In the genomic region with DNA sequence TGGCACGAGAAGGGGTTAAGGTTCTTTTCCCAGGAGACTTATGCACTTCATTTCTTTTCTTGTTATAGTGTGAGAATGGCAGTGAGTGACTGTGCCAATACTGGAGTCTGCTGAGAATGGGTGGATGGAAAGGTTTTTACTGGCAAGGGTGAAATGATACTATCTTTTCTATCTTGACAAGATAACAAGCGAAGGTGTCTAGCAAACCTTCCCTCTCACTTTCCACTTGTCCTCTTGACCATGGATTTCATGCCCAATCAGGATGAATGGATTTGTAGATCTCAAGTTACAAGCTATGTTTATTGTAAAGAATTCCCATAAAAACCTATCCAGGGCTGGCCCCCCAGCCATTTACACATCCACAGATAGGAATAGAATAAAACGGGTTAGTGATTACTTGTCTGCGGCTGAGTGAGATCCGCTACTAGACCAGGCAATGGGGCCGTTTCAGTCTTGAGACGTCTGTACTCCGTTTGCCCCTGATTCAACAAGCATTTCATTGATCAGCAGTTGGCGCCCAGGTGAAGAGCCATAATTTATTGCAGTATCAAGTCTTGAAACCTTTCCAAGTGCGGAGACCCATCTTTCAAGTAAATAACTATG, we compare ENCODE assay signal across 35 cellular contexts.
"Had no signal": no experiment of that assay in that cellular context is flagged by ENCODE, and none has a peak within 500 bp of the region (broad histone marks: within the 10 kb centered on the region; RNA-seq: fewer than 3 reads in every experiment).

No MANE protein-coding gene starts in this region.

- H3K36me3 ChIP-seq: ascending aorta, MG63, Peyer's patch had no signal

- H3K9me3 ChIP-seq: ascending aorta, MG63, Peyer's patch had no signal

- H3K27ac Mint-ChIP-seq: activated B cell treated with CpG ODN at 0.5 μM for 24 hours; activated CD4-positive, alpha-beta memory T cell treated with anti-CD3 and anti-CD28 coated beads for 36 hours; activated naive CD8-positive, alpha-beta T cell treated with anti-CD3 and anti-CD28 coated beads for 36 hours; activated T-cell treated with anti-CD3 and anti-CD28 coated beads, Interleukin-2, amount 50 U/mL, for 24 hours; activated T-helper 2 cell treated with anti-CD3 and anti-CD28 coated beads, Interferon-gamma antibody, Interleukin-2, Interleukin-4, amounts not matched to agents 10 μg/mL and 5 μg/mL and 100 μg/mL, durations not matched to agents 14 hours and 24 hours and 36 hours; T-cell; T-helper 17 cell had no signal

- H3K27me3 Mint-ChIP-seq: activated B cell treated with CpG ODN at 0.5 μM for 24 hours; activated CD4-positive, alpha-beta memory T cell treated with anti-CD3 and anti-CD28 coated beads for 36 hours; activated naive CD8-positive, alpha-beta T cell treated with anti-CD3 and anti-CD28 coated beads for 36 hours; activated T-cell treated with anti-CD3 and anti-CD28 coated beads, Interleukin-2, amount 50 U/mL, for 24 hours; T-cell; T-helper 17 cell had no signal

- DNase-seq: activated B cell treated with CpG ODN at 0.5 μM for 24 hours; activated CD4-positive, alpha-beta memory T cell treated with anti-CD3 and anti-CD28 coated beads for 36 hours; activated CD4-positive, alpha-beta T cell treated with anti-CD3 and anti-CD28 coated beads for 4 hours; activated CD4-positive, alpha-beta T cell treated with anti-CD3 and anti-CD28 coated beads, Interleukin-2, amount 50 U/mL, for 1 hour; activated CD4-positive, CD25-positive, alpha-beta regulatory T cell treated with anti-CD3 and anti-CD28 coated beads, Interleukin-2, amount 50 U/mL, for 72 hours; activated gamma-delta T cell; activated naive CD4-positive, alpha-beta T cell treated with Interleukin-2 at 50 U/mL for 16 hours; activated naive CD8-positive, alpha-beta T cell treated with anti-CD3 and anti-CD28 coated beads for 36 hours; activated T-cell treated with anti-CD3 and anti-CD28 coated beads, Interleukin-2, amount 50 U/mL, for 24 hours; amygdala; Kasumi-1; KG1; MG63; NCI-H1048; NCI-H1105 treated with DMSO at 0.1 percent for 48 hours; NCI-H1436; NCI-H1694; NCI-H1930; NCI-H2081 treated with DMSO at 0.1 percent for 48 hours; NCI-H2171; NCI-H510A; NCI-H526; NCI-H748 treated with DMSO at 0.1 percent for 48 hours; NK-92 treated with Interleukin-12 subunit alpha and Interleukin-12 subunit beta, amount 100 ng/mL, for 24 hours; PC-3; Peyer's patch; SIG-M5; T-cell; T-helper 17 cell had no signal

- H3K27me3 ChIP-seq: ascending aorta, Peyer's patch had no signal

- H3K4me3 Mint-ChIP-seq: activated B cell treated with CpG ODN at 0.5 μM for 24 hours; activated CD4-positive, alpha-beta memory T cell treated with anti-CD3 and anti-CD28 coated beads for 36 hours; activated naive CD8-positive, alpha-beta T cell treated with anti-CD3 and anti-CD28 coated beads for 36 hours; activated T-cell treated with anti-CD3 and anti-CD28 coated beads, Interleukin-2, amount 50 U/mL, for 24 hours; T-cell; T-helper 17 cell had no signal

- H3K4me1 ChIP-seq: ascending aorta, Peyer's patch had no signal

- H3K4me1 Mint-ChIP-seq: activated B cell treated with CpG ODN at 0.5 μM for 24 hours had no signal

- H3K4me3 ChIP-seq: ascending aorta, MG63, Peyer's patch had no signal

- H3K27ac ChIP-seq: ascending aorta, Peyer's patch, RWPE1, VCaP had no signal

- H3K9me3 Mint-ChIP-seq: activated B cell treated with CpG ODN at 0.5 μM for 24 hours; activated CD4-positive, alpha-beta memory T cell treated with anti-CD3 and anti-CD28 coated beads for 36 hours; activated naive CD8-positive, alpha-beta T cell treated with anti-CD3 and anti-CD28 coated beads for 36 hours; activated T-cell treated with anti-CD3 and anti-CD28 coated beads, Interleukin-2, amount 50 U/mL, for 24 hours; activated T-helper 2 cell treated with anti-CD3 and anti-CD28 coated beads, Interferon-gamma antibody, Interleukin-2, Interleukin-4, amounts not matched to agents 10 μg/mL and 5 μg/mL and 100 μg/mL, durations not matched to agents 14 hours and 24 hours and 36 hours; T-cell had no signal

- ATAC-seq: PC-3, Right ventricle myocardium inferior, SK-N-SH treated with all-trans-retinoic acid at 6 μM for 48 hours, T-cell, T-helper 17 cell had no signal
